13 cellular contexts compared by ENCODE assay signal in the genomic region with DNA sequence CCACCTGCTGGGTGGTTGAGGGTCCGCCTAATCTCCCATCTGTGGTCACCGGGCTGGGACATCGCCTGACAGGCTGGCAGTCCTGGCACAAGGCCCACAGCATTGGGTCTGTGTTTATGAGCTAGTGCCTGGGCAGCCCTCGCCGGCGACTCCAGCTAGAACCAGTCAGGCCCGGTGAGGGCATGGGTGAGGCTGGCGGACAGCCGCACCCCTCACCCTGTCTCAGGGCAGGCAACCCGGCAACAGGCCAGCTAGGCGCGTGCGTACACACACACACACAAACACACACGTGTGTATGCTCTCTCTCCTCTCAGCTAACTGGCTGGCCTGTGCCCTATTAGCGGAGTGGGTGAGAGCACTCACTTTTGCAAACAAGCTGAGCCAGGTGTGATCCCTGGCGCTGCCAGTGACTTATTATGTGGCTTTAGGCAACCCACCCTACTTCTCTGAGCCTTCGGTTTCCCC. TPM values are rescaled to one million over a fixed set of nuclear protein-coding genes. Genes with fewer than 3 reads are reported as not detected.
DNase-seq lines count a peak whose midpoint lies in the region; ATAC-seq and TF ChIP-seq lines count a peak whose summit lies in the region.
"Had no signal": no experiment of that assay in that cellular context is flagged by ENCODE, and none has a peak within 500 bp of the region (broad histone marks: within the 10 kb centered on the region; RNA-seq: fewer than 3 reads in every experiment).

No MANE protein-coding gene starts in this region.

- H3K36me3 ChIP-seq in heart left ventricle (peaks cover 0 to 87% (median 29%) of the 10 kb centered on the region in 9 donors), lung (ENCODE audit: control insufficient read depth in 2 of 2, insufficient read depth in 2 of 2, low read length in 2 of 2) (peaks cover 0 to 75% of the 10 kb centered on the region in 2 donors), vagina (peaks cover 0 to 25% of the 10 kb centered on the region in 2 donors)

- H3K27me3 Mint-ChIP-seq in natural killer cell treated with Interleukin-12 subunit alpha and Interleukin-12 subunit beta and Interleukin-15 and Interleukin-18, amount 100 ng/mL, for 72 hours: no peaks in the 10 kb centered on the region

- no peak overlapping the region for H3K4me3 Mint-ChIP-seq in natural killer cell treated with Interleukin-12 subunit alpha and Interleukin-12 subunit beta and Interleukin-15 and Interleukin-18, amount 100 ng/mL, for 72 hours

- H3K27me3 ChIP-seq in heart left ventricle: no peaks in the 10 kb centered on the region
- no peaks in the 10 kb centered on the region for H3K27me3 ChIP-seq in lung (ENCODE audit: control insufficient read depth, insufficient read depth)
- no peaks in the 10 kb centered on the region for H3K27me3 ChIP-seq in vagina
- H3K27me3 ChIP-seq: cardiac muscle cell had no signal

- peaks cover 6% of the 10 kb centered on the region for H3K36me3 Mint-ChIP-seq in natural killer cell treated with Interleukin-12 subunit alpha and Interleukin-12 subunit beta and Interleukin-15 and Interleukin-18, amount 100 ng/mL, for 72 hours

- TF ChIP-seq POLR2A in heart left ventricle (IDR thresholded peaks at IDR 0.05) (no peak), vagina (IDR thresholded peaks at IDR 0.05) (no peak)

- H3K27ac Mint-ChIP-seq in natural killer cell treated with Interleukin-12 subunit alpha and Interleukin-12 subunit beta and Interleukin-15 and Interleukin-18, amount 100 ng/mL, for 72 hours: no peak overlapping the region

- intact Hi-C loops in heart left ventricle (cut with DNase I) (no loop called here), Right ventricle myocardium inferior (cut with DNase I) (no loop called here), vagina (cut with DNase I) (no loop called here)

- no peaks in the 10 kb centered on the region for H3K9me3 Mint-ChIP-seq in natural killer cell treated with Interleukin-12 subunit alpha and Interleukin-12 subunit beta and Interleukin-15 and Interleukin-18, amount 100 ng/mL, for 72 hours

- TF ChIP-seq CTCF in heart left ventricle (IDR thresholded peaks at IDR 0.05) (no peak), VCaP (conservative IDR thresholded peaks at IDR 0.05) (no peak), lung (IDR thresholded peaks at IDR 0.05; ENCODE audit: control extremely low read depth, extremely low read depth) (no peak), vagina (IDR thresholded peaks at IDR 0.05) (no peak)

- H3K4me1 Mint-ChIP-seq in natural killer cell treated with Interleukin-12 subunit alpha and Interleukin-12 subunit beta and Interleukin-15 and Interleukin-18, amount 100 ng/mL, for 72 hours (ENCODE audit: low read depth in 2 of 2): peaks cover 17 to 30% of the 10 kb centered on the region in 2 donors

- no peaks in the 10 kb centered on the region for H3K9me3 ChIP-seq in heart left ventricle
- peaks cover 0 to 2% of the 10 kb centered on the region in 2 donors for H3K9me3 ChIP-seq in lung (ENCODE audit: control insufficient read depth in 2 of 2, insufficient read depth in 1 of 2, low read length in 1 of 2)
- H3K9me3 ChIP-seq in vagina: no peaks in the 10 kb centered on the region

- 47 to 65% (median 59%) methylated on average over 14 to 17 of the region's 17 CpGs for WGBS in heart left ventricle, 4 donors
- WGBS in lung, 2 donors: 65 to 67% methylated on average over 17 of the region's 17 CpGs

- DNase-seq in heart left ventricle (peak in 4 of 5 donors; percentile 60 to 80 (median 72)), Right ventricle myocardium inferior (ENCODE audit: missing footprints) (no peak), lung (ENCODE audit: low spot score) (peak; percentile 79), vagina (ENCODE audit: extremely low spot score in 2 of 2) (no peak), KG1 (lab: John Stamatoyannopoulos, UW) (no peak)
- no peak for DNase-seq in natural killer cell treated with Interleukin-12 subunit alpha and Interleukin-12 subunit beta and Interleukin-15 and Interleukin-18, amount 100 ng/mL, for 72 hours (ENCODE audit: low spot score)
- DNase-seq: activated T-cell treated with anti-CD3 and anti-CD28 coated beads for 4 hours, NCI-H1930, T-helper 2 cell had no signal

- peak overlapping the region in 7 of 12 donors; percentile 21 to 73 (median 55) for H3K27ac ChIP-seq in heart left ventricle
- peak overlapping the region; percentile 69 for H3K27ac ChIP-seq in VCaP
- H3K27ac ChIP-seq in lung (ENCODE audit: low read depth in 1 of 2, low read length in 1 of 2): peak overlapping the region in 1 of 2 donors; percentile 17
- H3K27ac ChIP-seq in vagina: peak overlapping the region; percentile 67
- H3K27ac ChIP-seq: cardiac muscle cell had no signal

- H3K4me1 ChIP-seq in heart left ventricle: peaks cover 5 to 58% (median 47%) of the 10 kb centered on the region in 12 donors
- H3K4me1 ChIP-seq in lung (ENCODE audit: control insufficient read depth in 2 of 2, insufficient read depth in 2 of 2, low read length in 2 of 2): peaks cover 4 to 9% of the 10 kb centered on the region in 2 donors
- H3K4me1 ChIP-seq in vagina: peaks cover 70% of the 10 kb centered on the region

- ATAC-seq in heart left ventricle: peak; percentile 45 to 85 (median 68)
- no peak for ATAC-seq in Right ventricle myocardium inferior
- peak; percentile 49 for ATAC-seq in lung (ENCODE audit: insufficient read depth, low FRiP score)
- ATAC-seq in GM19395 (IDR thresholded peaks at IDR 0.05; ENCODE audit: unreplicated experiment): no peak
- no peak for ATAC-seq in natural killer cell treated with Interleukin-12 subunit alpha and Interleukin-12 subunit beta and Interleukin-15 and Interleukin-18, amount 100 ng/mL, for 72 hours

- H3K4me3 ChIP-seq in heart left ventricle (no peak overlapping the region), lung (no peak overlapping the region), vagina (no peak overlapping the region)
- H3K4me3 ChIP-seq: cardiac muscle cell had no signal

RNA-seq across cellular contexts. Expression of a gene that starts 10.4 kb away (rescaled TPM):
- total RNA-seq in heart left ventricle (under 1 TPM in 8 of 9 donors, not detected in 1; 0.32 to 1.00 (median 0.59) TPM), Right ventricle myocardium inferior (0.81 TPM), lung (1 to 10 TPM; 6.5 to 6.8 TPM), vagina (30.2 TPM)
- polyA plus RNA-seq in heart left ventricle (under 1 TPM; 0.15 to 0.26 TPM), lung (10 to 100 TPM in 1 of 2 donors, 1 to 10 TPM in 1; 2.6 to 39.8 TPM)
- not detected for total RNA-seq in natural killer cell treated with Interleukin-12 subunit alpha and Interleukin-12 subunit beta and Interleukin-15 and Interleukin-18, amount 100 ng/mL, for 72 hours

RNA-seq across cellular contexts. Expression of a gene that starts 25.0 kb away (rescaled TPM):
- total RNA-seq in heart left ventricle (10 to 100 TPM in 1 of 9 donors, 1 to 10 TPM in 8; 3.5 to 11.6 (median 5.4) TPM), Right ventricle myocardium inferior (2.9 TPM), lung (10 to 100 TPM; 14.9 to 31.8 TPM), vagina (22.3 TPM)
- polyA plus RNA-seq in heart left ventricle (1 to 10 TPM; 2.7 to 5.1 TPM), lung (10 to 100 TPM; 10.9 to 27.4 TPM)
- 1 to 10 TPM; 1.6 to 2.0 TPM for total RNA-seq in natural killer cell treated with Interleukin-12 subunit alpha and Interleukin-12 subunit beta and Interleukin-15 and Interleukin-18, amount 100 ng/mL, for 72 hours

RNA-seq across cellular contexts. Expression of a gene that starts 39.6 kb away (rescaled TPM):
- total RNA-seq in heart left ventricle (100 to 1,000 TPM in 3 of 9 donors, 10 to 100 TPM in 6; 52.7 to 141 (median 68.5) TPM), Right ventricle myocardium inferior (67.7 TPM), lung (100 to 1,000 TPM in 1 of 2 donors, 10 to 100 TPM in 1; 87.2 to 185 TPM), vagina (110 TPM)
- polyA plus RNA-seq in heart left ventricle (100 to 1,000 TPM in 1 of 2 donors, 10 to 100 TPM in 1; 18.6 to 104 TPM), lung (100 to 1,000 TPM in 1 of 2 donors, 10 to 100 TPM in 1; 39.6 to 249 TPM)
- 10 to 100 TPM; 66.9 to 85.5 TPM for total RNA-seq in natural killer cell treated with Interleukin-12 subunit alpha and Interleukin-12 subunit beta and Interleukin-15 and Interleukin-18, amount 100 ng/mL, for 72 hours

RNA-seq across cellular contexts. Expression of a gene that starts 42.0 kb away (rescaled TPM):
- not detected for total RNA-seq in heart left ventricle
- not detected for polyA plus RNA-seq in heart left ventricle
- total RNA-seq in Right ventricle myocardium inferior: not detected
- 1 to 10 TPM in 1 of 2 donors, not detected in 1; 1.4 TPM for total RNA-seq in lung
- 1 to 10 TPM in 1 of 2 donors, under 1 TPM in 1; 0.97 to 8.3 TPM for polyA plus RNA-seq in lung
- not detected for total RNA-seq in vagina
- not detected for total RNA-seq in natural killer cell treated with Interleukin-12 subunit alpha and Interleukin-12 subunit beta and Interleukin-15 and Interleukin-18, amount 100 ng/mL, for 72 hours
- total RNA-seq: cardiac muscle cell, frontal cortex had no signal
- polyA plus RNA-seq: cardiac muscle cell had no signal

RNA-seq across cellular contexts. Expression of a gene that starts 48.0 kb away (rescaled TPM):
- total RNA-seq in heart left ventricle: 10 to 100 TPM in 5 of 9 donors, 1 to 10 TPM in 4; 7.0 to 17.0 (median 10.2) TPM
- polyA plus RNA-seq in heart left ventricle: 10 to 100 TPM; 13.4 to 20.1 TPM
- 9.5 TPM for total RNA-seq in Right ventricle myocardium inferior
- total RNA-seq in lung: 100 to 1,000 TPM; 183 to 371 TPM
- polyA plus RNA-seq in lung: 100 to 1,000 TPM; 164 to 186 TPM
- 28.2 TPM for total RNA-seq in vagina
- total RNA-seq in natural killer cell treated with Interleukin-12 subunit alpha and Interleukin-12 subunit beta and Interleukin-15 and Interleukin-18, amount 100 ng/mL, for 72 hours: under 1 TPM in 1 of 2 donors, not detected in 1; 0.31 TPM

Comparison
In these comparisons a context has a peak if more than half of its experiments do, and no peak if none do; other contexts are left out.
1. ATAC-seq: peak in heart left ventricle (4 of 4) and lung (single experiment); none in Right ventricle myocardium inferior (single experiment), GM19395 (single experiment) and natural killer cell treated with Interleukin-12 subunit alpha and Interleukin-12 subunit beta and Interleukin-15 and Interleukin-18, amount 100 ng/mL, for 72 hours (0 of 2).
2. DNase-seq: peak in heart left ventricle (4 of 5) and lung (single experiment); none in Right ventricle myocardium inferior (single experiment), vagina (0 of 2), KG1 (single experiment) and natural killer cell treated with Interleukin-12 subunit alpha and Interleukin-12 subunit beta and Interleukin-15 and Interleukin-18, amount 100 ng/mL, for 72 hours (single experiment).